In genomic region chr2:15315411-15315810, GRCh38 we compare ENCODE assay signal across 17 cellular contexts.
DNase-seq lines count a peak whose midpoint lies in the region; ATAC-seq and TF ChIP-seq lines count a peak whose summit lies in the region.
"Had no signal": no experiment of that assay in that cellular context is flagged by ENCODE, and none has a peak within 500 bp of the region (broad histone marks: within the 10 kb centered on the region; RNA-seq: fewer than 3 reads in every experiment).

No MANE protein-coding gene starts in this region.

- peak overlapping the region in 1 of 2 donors; percentile 71 for H3K4me3 Mint-ChIP-seq in effector memory CD8-positive, alpha-beta T cell
- H3K4me3 Mint-ChIP-seq in neural crest cell (no peak overlapping the region), GM23338 (no peak overlapping the region)
- H3K4me3 Mint-ChIP-seq: CD4-positive, CD25-positive, alpha-beta regulatory T cell; CD8-positive, alpha-beta T cell; H9 had no signal

- H3K9me2 ChIP-seq in GM23338 (ENCODE audit: insufficient read depth) = peaks cover 9% of the 10 kb centered on the region; the same call in 1 of the 2 replicates

- peak overlapping the region; percentile 92 to 95 for H3K27ac Mint-ChIP-seq in effector memory CD8-positive, alpha-beta T cell
- H3K27ac Mint-ChIP-seq in neural crest cell (ENCODE audit: unreplicated experiment) (peak overlapping the region; percentile 46), GM23338 (no peak overlapping the region)
- H3K27ac Mint-ChIP-seq: CD8-positive, alpha-beta T cell had no signal

- no peaks in the 10 kb centered on the region for H3K9me3 ChIP-seq in SJCRH30 (replicated peaks)

- no peak overlapping the region for H2AFZ ChIP-seq in GM23338
- H2AFZ ChIP-seq: GM23248 had no signal

- peaks cover 2% of the 10 kb centered on the region; the same call in 1 of the 2 replicates for H3K36me3 ChIP-seq in SJCRH30
- H3K36me3 ChIP-seq in GM23338 (ENCODE audit: insufficient read depth) = no peaks in the 10 kb centered on the region

- H3K27me3 ChIP-seq in SJCRH30 (no peaks in the 10 kb centered on the region), GM23338 (ENCODE audit: insufficient read depth) (no peaks in the 10 kb centered on the region)

- peaks cover 11% of the 10 kb centered on the region for H3K36me3 Mint-ChIP-seq in effector memory CD8-positive, alpha-beta T cell (ENCODE audit: insufficient read depth)
- peaks cover 43% of the 10 kb centered on the region for H3K36me3 Mint-ChIP-seq in neural crest cell (ENCODE audit: low read depth)
- H3K36me3 Mint-ChIP-seq in GM23338 (ENCODE audit: low read depth) = peaks cover 32% of the 10 kb centered on the region

- no peak for TF ChIP-seq CTCF in neural crest cell (conservative IDR thresholded peaks at IDR 0.05)
- no peak for TF ChIP-seq CTCF in GM23338 (conservative IDR thresholded peaks at IDR 0.05; ENCODE audit: low read depth in 2 of 2)

- H3K27ac ChIP-seq in SJCRH30 = no peak overlapping the region
- H3K27ac ChIP-seq in GM23338 (ENCODE audit: low read depth) = no peak overlapping the region
- H3K27ac ChIP-seq: GM23248 had no signal

- H3K4me2 ChIP-seq in GM23338 = no peak overlapping the region

- peaks cover 43 to 54% of the 10 kb centered on the region in 2 donors for H3K4me1 Mint-ChIP-seq in effector memory CD8-positive, alpha-beta T cell (ENCODE audit: low read depth in 2 of 2)
- H3K4me1 Mint-ChIP-seq in neural crest cell (no peaks in the 10 kb centered on the region), GM23338 (peaks cover 6% of the 10 kb centered on the region; the same call in 2 of the 3 replicates)

- H3K9me3 Mint-ChIP-seq in effector memory CD8-positive, alpha-beta T cell = peaks cover 6 to 23% of the 10 kb centered on the region in 2 donors
- H3K9me3 Mint-ChIP-seq in neural crest cell = peaks cover 10% of the 10 kb centered on the region
- peaks cover 19% of the 10 kb centered on the region; the same call in 2 of the 3 replicates for H3K9me3 Mint-ChIP-seq in GM23338

- H3K79me2 ChIP-seq in GM23338 (replicated peaks; ENCODE audit: insufficient read depth) = no peaks in the 10 kb centered on the region

- H4K20me1 ChIP-seq in GM23338 (replicated peaks; ENCODE audit: insufficient read depth) = no peaks in the 10 kb centered on the region

- H3K4me1 ChIP-seq in SJCRH30 (peaks cover 17% of the 10 kb centered on the region), GM23338 (ENCODE audit: insufficient read depth) (no peaks in the 10 kb centered on the region)

- H3K27me3 Mint-ChIP-seq in effector memory CD8-positive, alpha-beta T cell = no peaks in the 10 kb centered on the region
- H3K27me3 Mint-ChIP-seq in neural crest cell (ENCODE audit: low read depth) (no peaks in the 10 kb centered on the region), GM23338 (ENCODE audit: insufficient read depth, low read depth, poor library complexity) (peaks cover 3% of the 10 kb centered on the region)
- H3K27me3 Mint-ChIP-seq: CD4-positive, CD25-positive, alpha-beta regulatory T cell had no signal

- DNase-seq in SJCRH30 = peak; percentile 8 to 53
- DNase-seq in effector memory CD8-positive, alpha-beta T cell = no peak
- DNase-seq in neural crest cell (ENCODE audit: low read depth, low spot score) = no peak
- DNase-seq in cerebellar cortex (ENCODE audit: low spot score) = no peak
- DNase-seq in GM23338 (ENCODE audit: low spot score) = no peak
- DNase-seq: C1 segment of cervical spinal cord; CD4-positive, CD25-positive, alpha-beta regulatory T cell; CD8-positive, alpha-beta T cell; DMS 273 treated with DMSO at 0.1 percent for 48 hours; DMS79; EL; GDM1; GM23248; H9 had no signal

- H3K4me3 ChIP-seq in SJCRH30 = no peak overlapping the region
- H3K4me3 ChIP-seq in GM23338 = no peak overlapping the region
- H3K4me3 ChIP-seq: GM12878, GM23248 had no signal

- ATAC-seq in effector memory CD8-positive, alpha-beta T cell (replicated peaks) = no peak
- ATAC-seq in GM23338 = no peak
- ATAC-seq in activated CD4-positive, CD25-positive, alpha-beta regulatory T cell treated with anti-CD3 and anti-CD28 coated beads, Interleukin-2, amount 50 U/mL, for 24 hours = no peak
- ATAC-seq: GM12878, HCT116 had no signal

- H3F3A ChIP-seq in GM23338 (replicated peaks; ENCODE audit: low read depth) = no peaks in the 10 kb centered on the region

TF ChIP-seq in GM23338, 12 proteins besides CTCF, POLR2A, EP300 and RAD21 (continues in another document):
- TF ChIP-seq REST (IDR thresholded peaks at IDR 0.05; ENCODE audit: unreplicated experiment) (no peak), ZNF331 (CRISPR knock-in tag; IDR thresholded peaks at IDR 0.05; ENCODE audit: low read depth) (no peak), CREB1 (CRISPR knock-in tag; IDR thresholded peaks at IDR 0.05; ENCODE audit: low read depth) (no peak), EZH2 (IDR thresholded peaks at IDR 0.05; ENCODE audit: low read depth, unreplicated experiment) (no peak), ZNF114 (CRISPR knock-in tag; IDR thresholded peaks at IDR 0.05) (no peak)

Comparison
In these comparisons a context has a peak if more than half of its experiments do, and no peak if none do; other contexts are left out.
1. DNase-seq: peak in SJCRH30 (2 of 2); none in effector memory CD8-positive, alpha-beta T cell (0 of 3), neural crest cell (single experiment), cerebellar cortex (single experiment) and GM23338 (single experiment).